In genomic region chr16:57529324-57530103, GRCh38 we compare ENCODE assay signal across 9 cellular contexts. TPM values are rescaled to one million over a fixed set of nuclear protein-coding genes. Genes with fewer than 3 reads are reported as not detected.
DNase-seq lines count a peak whose midpoint lies in the region; ATAC-seq and TF ChIP-seq lines count a peak whose summit lies in the region.
"Had no signal": no experiment of that assay in that cellular context is flagged by ENCODE, and none has a peak within 500 bp of the region (broad histone marks: within the 10 kb centered on the region; RNA-seq: fewer than 3 reads in every experiment).

No MANE protein-coding gene starts in this region.

- H3K4me1 ChIP-seq in PC-3 (ENCODE audit: insufficient read depth, low read length) (peaks cover 12% of the 10 kb centered on the region), iPS-15b (ENCODE audit: control insufficient read depth, insufficient read depth, low read length) (peaks cover 16% of the 10 kb centered on the region)

- H3K4me2 ChIP-seq in PC-3 (ENCODE audit: low read length), result peak overlapping the region; percentile 26

- H3K4me3 ChIP-seq in PC-3 (ENCODE audit: low read length), result no peak overlapping the region
- H3K4me3 ChIP-seq in iPS-15b (ENCODE audit: low read depth, low read length), result peak overlapping the region; percentile 72

- TF ChIP-seq CTCF in PC-3 (conservative IDR thresholded peaks at IDR 0.05; ENCODE audit: low read depth, low read length) (no peak), GM13977 (IDR thresholded peaks at IDR 0.05; ENCODE audit: extremely low read depth, insufficient read depth, missing control alignments) (no peak)

- intact Hi-C loops in activated CD4-positive, alpha-beta T cell treated with anti-CD3 and anti-CD28 coated beads for 36 hours (cut with DNase I, micrococcal nuclease), result loop anchor here in 1 of 2 experiments (10.0 kb wide), 2 partner anchors 595 to 925 kb away; partner anchors contain the start of genes HERPUD1 and MT2A
- intact Hi-C loops in PC-3 (cut with micrococcal nuclease), result no loop called here

- H3K27me3 Mint-ChIP-seq in activated CD4-positive, alpha-beta T cell treated with anti-CD3 and anti-CD28 coated beads for 36 hours, result no peaks in the 10 kb centered on the region
- no peaks in the 10 kb centered on the region for H3K27me3 Mint-ChIP-seq in stimulated activated naive CD8-positive, alpha-beta T cell treated with anti-CD3 and anti-CD28 coated beads, Interleukin-15, amount 100 ng/mL, for 72 hours

- POLR2A ChIA-PET in activated CD4-positive, alpha-beta T cell treated with anti-CD3 and anti-CD28 coated beads for 36 hours (lab: Charles Lee), result interaction anchor here (0.6 kb wide), 1 partner anchor 60 kb away, joined by 3 read pairs; no protein-coding TSS in a partner anchor
- POLR2A ChIA-PET in PC-3 (lab: Charles Lee; ENCODE audit: unreplicated experiment), result no interaction called here

- peak; percentile 6 for DNase-seq in activated CD4-positive, alpha-beta T cell treated with anti-CD3 and anti-CD28 coated beads for 36 hours
- no peak for DNase-seq in activated CD4-positive, alpha-beta T cell treated with anti-CD3 and anti-CD28 coated beads, Interleukin-2, amount 50 U/mL, for 1 hour
- DNase-seq in PC-3, result no peak
- DNase-seq in stimulated activated naive CD8-positive, alpha-beta T cell treated with anti-CD3 and anti-CD28 coated beads, Interleukin-15, amount 100 ng/mL, for 72 hours, result no peak
- DNase-seq in GM13977 (ENCODE audit: low spot score), result no peak
- no peak for DNase-seq in stimulated activated naive CD4-positive, alpha-beta T cell treated with Interleukin-2 at 50 U/mL for 16 hours (lab: John Stamatoyannopoulos, UW)
- DNase-seq: MM.1S had no signal

- no peaks in the 10 kb centered on the region for H3K36me3 ChIP-seq in PC-3 (ENCODE audit: low read depth, low read length)
- H3K36me3 ChIP-seq in iPS-15b (ENCODE audit: control insufficient read depth, insufficient read depth, low read length), result peaks cover 5% of the 10 kb centered on the region

- H3K9ac ChIP-seq in PC-3 (ENCODE audit: low read length) (no peak overlapping the region), iPS-15b (ENCODE audit: low read depth, low read length) (no peak overlapping the region)

- no peaks in the 10 kb centered on the region for H3K79me2 ChIP-seq in PC-3 (ENCODE audit: low read length)

- peak overlapping the region; percentile 34; the same call in 1 of the 2 replicates for H3K27ac ChIP-seq in PC-3 (ENCODE audit: low read length)

- ATAC-seq in activated CD4-positive, alpha-beta T cell treated with anti-CD3 and anti-CD28 coated beads for 36 hours, result no peak
- peak; percentile 41 for ATAC-seq in PC-3
- peak; percentile 32 for ATAC-seq in stimulated activated naive CD8-positive, alpha-beta T cell treated with anti-CD3 and anti-CD28 coated beads, Interleukin-15, amount 100 ng/mL, for 72 hours
- ATAC-seq in GM18867 (IDR thresholded peaks at IDR 0.05; ENCODE audit: unreplicated experiment), result no peak

- H3F3A ChIP-seq in PC-3 (ENCODE audit: low read length, unreplicated experiment), result no peaks in the 10 kb centered on the region

- no peaks in the 10 kb centered on the region for H3K27me3 ChIP-seq in PC-3 (ENCODE audit: low read length)
- peaks cover 9% of the 10 kb centered on the region for H3K27me3 ChIP-seq in iPS-15b (ENCODE audit: control insufficient read depth, insufficient read depth, low read length)

- CTCF ChIA-PET in activated CD4-positive, alpha-beta T cell treated with anti-CD3 and anti-CD28 coated beads for 36 hours (lab: Charles Lee), result no interaction called here
- CTCF ChIA-PET in PC-3 (lab: Charles Lee), result no interaction called here

- H4K20me1 ChIP-seq in PC-3 (ENCODE audit: low read length), result no peaks in the 10 kb centered on the region

- H3K27ac Mint-ChIP-seq in activated CD4-positive, alpha-beta T cell treated with anti-CD3 and anti-CD28 coated beads for 36 hours, result peak overlapping the region; percentile 96
- H3K27ac Mint-ChIP-seq in stimulated activated naive CD8-positive, alpha-beta T cell treated with anti-CD3 and anti-CD28 coated beads, Interleukin-15, amount 100 ng/mL, for 72 hours, result peak overlapping the region; percentile 74 to 94

- in situ Hi-C loops in GM13977 (cut with MboI; ENCODE audit: low pct_unique_long_range_greater_than_20kb, low sequenced_read_pairs, unreplicated experiment), result no loop called here

- H3K9me2 ChIP-seq in PC-3 (replicated peaks; ENCODE audit: low read length), result no peaks in the 10 kb centered on the region

- BruUV-seq in PC-3 (replicated peaks; lab: Mats Ljungman, UMichigan), result no TSS peak

- H3K9me3 Mint-ChIP-seq in activated CD4-positive, alpha-beta T cell treated with anti-CD3 and anti-CD28 coated beads for 36 hours (ENCODE audit: low read depth), result no peaks in the 10 kb centered on the region
- no peaks in the 10 kb centered on the region for H3K9me3 Mint-ChIP-seq in stimulated activated naive CD8-positive, alpha-beta T cell treated with anti-CD3 and anti-CD28 coated beads, Interleukin-15, amount 100 ng/mL, for 72 hours

- H3K4me3 Mint-ChIP-seq in activated CD4-positive, alpha-beta T cell treated with anti-CD3 and anti-CD28 coated beads for 36 hours, result no peak overlapping the region
- H3K4me3 Mint-ChIP-seq in stimulated activated naive CD8-positive, alpha-beta T cell treated with anti-CD3 and anti-CD28 coated beads, Interleukin-15, amount 100 ng/mL, for 72 hours, result peak overlapping the region; percentile 75 to 80

- H3K36me3 Mint-ChIP-seq in activated CD4-positive, alpha-beta T cell treated with anti-CD3 and anti-CD28 coated beads for 36 hours (ENCODE audit: low read depth), result peaks cover 3% of the 10 kb centered on the region

- peaks cover 48% of the 10 kb centered on the region for H3K4me1 Mint-ChIP-seq in activated CD4-positive, alpha-beta T cell treated with anti-CD3 and anti-CD28 coated beads for 36 hours
- H3K4me1 Mint-ChIP-seq in stimulated activated naive CD8-positive, alpha-beta T cell treated with anti-CD3 and anti-CD28 coated beads, Interleukin-15, amount 100 ng/mL, for 72 hours, result peaks cover 53% of the 10 kb centered on the region

- H3K9me3 ChIP-seq in PC-3 (ENCODE audit: low read length), result no peaks in the 10 kb centered on the region
- H3K9me3 ChIP-seq in iPS-15b (ENCODE audit: control insufficient read depth, insufficient read depth, low read length), result no peaks in the 10 kb centered on the region

- H2AFZ ChIP-seq in PC-3 (ENCODE audit: low read length), result no peak overlapping the region

RNA-seq across cellular contexts. Expression of gene CCDC102A, which starts 6.9 kb away (rescaled TPM):
- total RNA-seq in activated CD4-positive, alpha-beta T cell treated with anti-CD3 and anti-CD28 coated beads for 36 hours, result 1 to 10 TPM; 8.8 to 9.0 TPM
- total RNA-seq in PC-3 (2014; rRNA removed), result 12.7 and 13.9 TPM in 2 replicates

RNA-seq across cellular contexts. Expression of gene ADGRG5, which starts 12.9 kb away (rescaled TPM):
- total RNA-seq in activated CD4-positive, alpha-beta T cell treated with anti-CD3 and anti-CD28 coated beads for 36 hours, result 1 to 10 TPM; 3.0 to 4.9 TPM
- not detected in 2 replicates for total RNA-seq in PC-3 (2014; rRNA removed)

RNA-seq across cellular contexts. Expression of gene DOK4, which starts 43.2 kb away (rescaled TPM):
- total RNA-seq in activated CD4-positive, alpha-beta T cell treated with anti-CD3 and anti-CD28 coated beads for 36 hours, result 1 to 10 TPM; 5.7 to 6.7 TPM
- total RNA-seq in PC-3 (2014; rRNA removed), result 4.1 and 4.9 TPM in 2 replicates

Comparison
In these comparisons a context has a peak if more than half of its experiments do, and no peak if none do; other contexts are left out.
1. ATAC-seq: peak in PC-3 (single experiment) and stimulated activated naive CD8-positive, alpha-beta T cell treated with anti-CD3 and anti-CD28 coated beads, Interleukin-15, amount 100 ng/mL, for 72 hours (single experiment); none in activated CD4-positive, alpha-beta T cell treated with anti-CD3 and anti-CD28 coated beads for 36 hours (single experiment) and GM18867 (single experiment).